ENCODE assay signal across 1 cellular context in the genomic region with DNA sequence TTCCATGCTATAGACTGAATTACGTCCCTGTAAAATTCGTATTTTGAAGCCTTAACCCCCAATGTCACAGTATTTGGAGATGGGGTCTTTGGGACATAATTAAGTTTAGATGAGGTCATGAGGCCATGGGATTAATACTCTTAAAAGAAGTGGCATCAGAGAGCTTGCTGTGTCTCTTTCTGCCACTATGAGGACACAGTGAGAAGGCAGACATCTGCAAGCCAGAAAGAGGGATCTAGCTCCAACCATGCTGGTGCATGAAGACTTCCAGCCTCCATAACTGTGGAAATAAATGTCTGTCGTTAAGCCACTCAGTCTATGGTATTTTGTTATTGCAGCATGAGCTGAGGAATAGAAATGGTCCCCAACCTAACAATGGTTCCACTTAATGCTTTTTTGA.
TF ChIP-seq lines count a peak whose summit lies in the region.

No MANE protein-coding gene starts in this region.

TF ChIP-seq in HepG2, 621 proteins besides CTCF, POLR2A, EP300 and RAD21 (continued from another document):
- TF ChIP-seq, protein P1, sequence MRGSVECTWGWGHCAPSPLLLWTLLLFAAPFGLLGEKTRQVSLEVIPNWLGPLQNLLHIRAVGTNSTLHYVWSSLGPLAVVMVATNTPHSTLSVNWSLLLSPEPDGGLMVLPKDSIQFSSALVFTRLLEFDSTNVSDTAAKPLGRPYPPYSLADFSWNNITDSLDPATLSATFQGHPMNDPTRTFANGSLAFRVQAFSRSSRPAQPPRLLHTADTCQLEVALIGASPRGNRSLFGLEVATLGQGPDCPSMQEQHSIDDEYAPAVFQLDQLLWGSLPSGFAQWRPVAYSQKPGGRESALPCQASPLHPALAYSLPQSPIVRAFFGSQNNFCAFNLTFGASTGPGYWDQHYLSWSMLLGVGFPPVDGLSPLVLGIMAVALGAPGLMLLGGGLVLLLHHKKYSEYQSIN (CRISPR knock-in tag; IDR thresholded peaks at IDR 0.05; ENCODE audit: borderline replicate concordance) = no peak
- TF ChIP-seq TOE1 (CRISPR knock-in tag; IDR thresholded peaks at IDR 0.05) = no peak
- no peak for TF ChIP-seq FOXA3 (CRISPR knock-in tag; IDR thresholded peaks at IDR 0.05)
- no peak for TF ChIP-seq RFX5 (IDR thresholded peaks at IDR 0.05; ENCODE audit: low read depth, low read length)
- TF ChIP-seq ZNF616 (CRISPR knock-in tag; IDR thresholded peaks at IDR 0.05; ENCODE audit: low read depth) = no peak
- TF ChIP-seq, protein P2, sequence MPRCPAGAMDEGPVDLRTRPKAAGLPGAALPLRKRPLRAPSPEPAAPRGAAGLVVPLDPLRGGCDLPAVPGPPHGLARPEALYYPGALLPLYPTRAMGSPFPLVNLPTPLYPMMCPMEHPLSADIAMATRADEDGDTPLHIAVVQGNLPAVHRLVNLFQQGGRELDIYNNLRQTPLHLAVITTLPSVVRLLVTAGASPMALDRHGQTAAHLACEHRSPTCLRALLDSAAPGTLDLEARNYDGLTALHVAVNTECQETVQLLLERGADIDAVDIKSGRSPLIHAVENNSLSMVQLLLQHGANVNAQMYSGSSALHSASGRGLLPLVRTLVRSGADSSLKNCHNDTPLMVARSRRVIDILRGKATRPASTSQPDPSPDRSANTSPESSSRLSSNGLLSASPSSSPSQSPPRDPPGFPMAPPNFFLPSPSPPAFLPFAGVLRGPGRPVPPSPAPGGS (CRISPR knock-in tag; IDR thresholded peaks at IDR 0.05) = no peak
- no peak for TF ChIP-seq HOXD1 (CRISPR knock-in tag; IDR thresholded peaks at IDR 0.05)
- no peak for TF ChIP-seq NFATC3 (CRISPR knock-in tag; IDR thresholded peaks at IDR 0.05)
